ENCODE assay signal across 19 cellular contexts in genomic region chr17:77242118-77242800, GRCh38.
DNase-seq lines count a peak whose midpoint lies in the region; ATAC-seq and TF ChIP-seq lines count a peak whose summit lies in the region.
"Had no signal": no experiment of that assay in that cellular context is flagged by ENCODE, and none has a peak within 500 bp of the region (broad histone marks: within the 10 kb centered on the region; RNA-seq: fewer than 3 reads in every experiment).

No MANE protein-coding gene starts in this region.

- H3K4me3 ChIP-seq in RWPE2 (ENCODE audit: severe bottlenecking) (no peak overlapping the region), osteoblast (ENCODE audit: insufficient read depth, low read length) (no peak overlapping the region)
- H3K4me3 ChIP-seq: breast epithelium, hepatocyte, transverse colon had no signal

- H2AFZ ChIP-seq in osteoblast (ENCODE audit: low read length) = no peak overlapping the region
- H2AFZ ChIP-seq: hepatocyte had no signal

- H3K9me3 Mint-ChIP-seq in activated CD4-positive, alpha-beta T cell treated with anti-CD3 and anti-CD28 coated beads, Interleukin-2, amount 10 ng/mL, durations not matched to agents 7 days and 5 days = no peaks in the 10 kb centered on the region
- H3K9me3 Mint-ChIP-seq in Calu3 (ENCODE audit: low read depth, unreplicated experiment) = no peaks in the 10 kb centered on the region
- H3K9me3 Mint-ChIP-seq: CD4-positive, alpha-beta memory T cell had no signal

- POLR2A ChIA-PET in activated CD4-positive, alpha-beta T cell treated with anti-CD3 and anti-CD28 coated beads, Interleukin-2, amount 10 ng/mL, durations not matched to agents 7 days and 5 days (lab: Charles Lee) = no interaction called here

- ATAC-seq in RWPE2 (ENCODE audit: low read depth) (no peak), GM19397 (IDR thresholded peaks at IDR 0.05; ENCODE audit: unreplicated experiment) (no peak)
- ATAC-seq: activated CD4-positive, alpha-beta T cell treated with anti-CD3 and anti-CD28 coated beads for 36 hours had no signal

- H3K4me1 ChIP-seq in RWPE2 (ENCODE audit: insufficient read depth, poor library complexity, severe bottlenecking) = no peaks in the 10 kb centered on the region
- H3K4me1 ChIP-seq in osteoblast (ENCODE audit: insufficient read depth, low read length) = peaks cover 4% of the 10 kb centered on the region

- DNase-seq in NCI-H2171 treated with DMSO at 0.1 percent for 48 hours (lab: John Stamatoyannopoulos, UW) (peak; percentile 55), NCI-H2171 (lab: John Stamatoyannopoulos, UW) (no peak), RWPE2 (ENCODE audit: low spot score) (no peak), osteoblast (ENCODE audit: insufficient read length, low spot score, missing footprints) (peak; percentile 43), Calu3 (no peak)
- DNase-seq in activated CD4-positive, alpha-beta T cell treated with anti-CD3 and anti-CD28 coated beads, Interleukin-2, amount 10 ng/mL, durations not matched to agents 7 days and 5 days = no peak
- DNase-seq: activated CD4-positive, alpha-beta T cell treated with anti-CD3 and anti-CD28 coated beads for 36 hours; activated CD8-positive, alpha-beta memory T cell treated with anti-CD3 and anti-CD28 coated beads, Interleukin-2, amount 50 U/mL, for 48 hours; CD4-positive, alpha-beta memory T cell; kidney glomerular epithelial cell; NCI-H1436 treated with DMSO at 0.1 percent for 48 hours; NCI-H526 treated with DMSO at 0.1 percent for 48 hours; stimulated activated CD4-positive, alpha-beta T cell treated with anti-CD3 and anti-CD28 coated beads, Interleukin-4, amount 100 ng/mL, for 4 hours; transverse colon had no signal

- no peaks in the 10 kb centered on the region for H3K9me3 ChIP-seq in RWPE2 (ENCODE audit: severe bottlenecking)
- no peaks in the 10 kb centered on the region for H3K9me3 ChIP-seq in osteoblast (ENCODE audit: low read depth, low read length)
- H3K9me3 ChIP-seq: breast epithelium, transverse colon had no signal

- peaks cover 15% of the 10 kb centered on the region for H3K4me1 Mint-ChIP-seq in activated CD4-positive, alpha-beta T cell treated with anti-CD3 and anti-CD28 coated beads, Interleukin-2, amount 10 ng/mL, durations not matched to agents 7 days and 5 days
- H3K4me1 Mint-ChIP-seq in Calu3 (ENCODE audit: low read depth, unreplicated experiment) = no peaks in the 10 kb centered on the region

- CTCF ChIA-PET in activated CD4-positive, alpha-beta T cell treated with anti-CD3 and anti-CD28 coated beads, Interleukin-2, amount 10 ng/mL, durations not matched to agents 7 days and 5 days (lab: Charles Lee) = interaction anchor here (0.7 to 1.1 kb wide), 4 partner anchors 15 to 251 kb away, joined by 3 read pairs; no protein-coding TSS in a partner anchor
- CTCF ChIA-PET in Calu3 (lab: Charles Lee) = no interaction called here

- no peak overlapping the region for H3K4me2 ChIP-seq in osteoblast (ENCODE audit: insufficient read depth, low read length)
- H3K4me2 ChIP-seq: hepatocyte had no signal

- H3K27ac Mint-ChIP-seq in activated CD4-positive, alpha-beta T cell treated with anti-CD3 and anti-CD28 coated beads, Interleukin-2, amount 10 ng/mL, durations not matched to agents 7 days and 5 days = no peak overlapping the region
- no peak overlapping the region for H3K27ac Mint-ChIP-seq in Calu3 (ENCODE audit: unreplicated experiment)
- H3K27ac Mint-ChIP-seq: activated CD4-positive, alpha-beta T cell treated with anti-CD3 and anti-CD28 coated beads for 36 hours; activated naive CD8-positive, alpha-beta T cell had no signal

- no TSS peak for BruUV-seq in Calu3 (replicated peaks; lab: Mats Ljungman, UMichigan)

- H3K27me3 ChIP-seq in RWPE2 (ENCODE audit: insufficient read depth, poor library complexity, severe bottlenecking) (no peaks in the 10 kb centered on the region), osteoblast (ENCODE audit: insufficient read depth, low read length) (no peaks in the 10 kb centered on the region)
- H3K27me3 ChIP-seq: breast epithelium, hepatocyte had no signal

- H3K27me3 Mint-ChIP-seq in activated CD4-positive, alpha-beta T cell treated with anti-CD3 and anti-CD28 coated beads, Interleukin-2, amount 10 ng/mL, durations not matched to agents 7 days and 5 days = peaks cover 4% of the 10 kb centered on the region
- no peaks in the 10 kb centered on the region for H3K27me3 Mint-ChIP-seq in Calu3 (ENCODE audit: unreplicated experiment)
- H3K27me3 Mint-ChIP-seq: activated CD4-positive, alpha-beta T cell treated with anti-CD3 and anti-CD28 coated beads for 36 hours; activated naive CD8-positive, alpha-beta T cell had no signal

- no peaks in the 10 kb centered on the region for H3K36me3 Mint-ChIP-seq in activated CD4-positive, alpha-beta T cell treated with anti-CD3 and anti-CD28 coated beads, Interleukin-2, amount 10 ng/mL, durations not matched to agents 7 days and 5 days (ENCODE audit: low read depth)
- peaks cover 3% of the 10 kb centered on the region for H3K36me3 Mint-ChIP-seq in Calu3 (ENCODE audit: insufficient read depth, unreplicated experiment)
- H3K36me3 Mint-ChIP-seq: activated naive CD8-positive, alpha-beta T cell; CD4-positive, alpha-beta memory T cell had no signal

- intact Hi-C loops in Calu3 (cut with micrococcal nuclease; ENCODE audit: unreplicated experiment) = no loop called here

- H3K27ac ChIP-seq in RWPE2 (ENCODE audit: poor library complexity, severe bottlenecking) = no peak overlapping the region
- H3K27ac ChIP-seq in osteoblast (ENCODE audit: low read depth, low read length) = no peak overlapping the region
- H3K27ac ChIP-seq: breast epithelium, hepatocyte, transverse colon had no signal

- TF ChIP-seq RAD21 in Ishikawa (IDR thresholded peaks at IDR 0.05; ENCODE audit: low read depth) = peak; percentile 39

- H3K79me2 ChIP-seq in osteoblast (ENCODE audit: insufficient read depth, low read length) = no peaks in the 10 kb centered on the region
- H3K79me2 ChIP-seq: hepatocyte had no signal

- H3K36me3 ChIP-seq in RWPE2 (ENCODE audit: low read depth) (no peaks in the 10 kb centered on the region), osteoblast (ENCODE audit: insufficient read depth, low read length) (no peaks in the 10 kb centered on the region)
- H3K36me3 ChIP-seq: breast epithelium, transverse colon had no signal

- no peak overlapping the region for H3K4me3 Mint-ChIP-seq in activated CD4-positive, alpha-beta T cell treated with anti-CD3 and anti-CD28 coated beads, Interleukin-2, amount 10 ng/mL, durations not matched to agents 7 days and 5 days
- no peak overlapping the region for H3K4me3 Mint-ChIP-seq in Calu3 (ENCODE audit: low read depth, unreplicated experiment)
- H3K4me3 Mint-ChIP-seq: activated CD4-positive, alpha-beta T cell treated with anti-CD3 and anti-CD28 coated beads for 36 hours; activated naive CD8-positive, alpha-beta T cell; CD4-positive, alpha-beta memory T cell had no signal

- H4K20me1 ChIP-seq in osteoblast (ENCODE audit: insufficient read depth, low read length) = no peaks in the 10 kb centered on the region

- TF ChIP-seq CTCF in RWPE2 (IDR thresholded peaks at IDR 0.05; ENCODE audit: poor library complexity, severe bottlenecking) (peak; percentile 21), osteoblast (IDR thresholded peaks at IDR 0.05; ENCODE audit: extremely low read depth, low read depth, low read length) (no peak), Calu3 (IDR thresholded peaks at IDR 0.05; ENCODE audit: unreplicated experiment) (no peak)

- no peak for TF ChIP-seq EP300 in Ishikawa (IDR thresholded peaks at IDR 0.05; ENCODE audit: borderline replicate concordance)

TF ChIP-seq in Ishikawa, 13 proteins besides CTCF, POLR2A, EP300 and RAD21:
- TF ChIP-seq YY1 (IDR thresholded peaks at IDR 0.05; ENCODE audit: low read depth) = no peak
- no peak for TF ChIP-seq TEAD4 (IDR thresholded peaks at IDR 0.05)
- TF ChIP-seq ZBTB7A (IDR thresholded peaks at IDR 0.05; ENCODE audit: low read depth) = no peak
- TF ChIP-seq NFIC (IDR thresholded peaks at IDR 0.05) = no peak
- TF ChIP-seq CREB1 (IDR thresholded peaks at IDR 0.05; ENCODE audit: low read depth) = no peak
- no peak for TF ChIP-seq MAX (IDR thresholded peaks at IDR 0.05)
- TF ChIP-seq TCF12 (IDR thresholded peaks at IDR 0.05; ENCODE audit: low read depth) = no peak
- peak; percentile 73 for TF ChIP-seq USF1 (IDR thresholded peaks at IDR 0.05)
- TF ChIP-seq TAF1 (IDR thresholded peaks at IDR 0.05; ENCODE audit: low read depth) = 0 out of 2 replicates have a peak, but pooled peaks have one; percentile 24
- TF ChIP-seq FOXM1 (IDR thresholded peaks at IDR 0.05; ENCODE audit: borderline replicate concordance, low read depth) = no peak

Comparison
In these comparisons a context has a peak if more than half of its experiments do, and no peak if none do; other contexts are left out.
1. DNase-seq: peak in NCI-H2171 treated with DMSO at 0.1 percent for 48 hours (single experiment) and osteoblast (single experiment); none in NCI-H2171 (single experiment), RWPE2 (single experiment), activated CD4-positive, alpha-beta T cell treated with anti-CD3 and anti-CD28 coated beads, Interleukin-2, amount 10 ng/mL, durations not matched to agents 7 days and 5 days (single experiment) and Calu3 (single experiment).